Comparison of ENCODE assay signal across 16 cellular contexts in genomic region chr13:80039000-80039399, GRCh38.
DNase-seq lines count a peak whose midpoint lies in the region; ATAC-seq, FAIRE-seq and TF ChIP-seq lines count a peak whose summit lies in the region.
"Had no signal": no experiment of that assay in that cellular context is flagged by ENCODE, and none has a peak within 500 bp of the region (broad histone marks: within the 10 kb centered on the region; RNA-seq: fewer than 3 reads in every experiment).

No MANE protein-coding gene starts in this region.

- H3K9me3 Mint-ChIP-seq in CD4-positive, alpha-beta T cell: no peaks in the 10 kb centered on the region
- H3K9me3 Mint-ChIP-seq: activated CD4-positive, alpha-beta memory T cell treated with anti-CD3 and anti-CD28 coated beads for 36 hours; stimulated activated naive CD8-positive, alpha-beta T cell treated with anti-CD3 and anti-CD28 coated beads, Interleukin-15, amount 100 ng/mL, for 72 hours had no signal

- no peak overlapping the region for H3K27ac ChIP-seq in esophagus squamous epithelium
- no peak overlapping the region for H3K27ac ChIP-seq in CD4-positive, alpha-beta T cell (ENCODE audit: low read depth, low read length)
- H3K27ac ChIP-seq: gastrocnemius medialis, left ventricle myocardium inferior had no signal

- intact Hi-C loops in esophagus squamous epithelium (cut with DNase I): no loop called here
- intact Hi-C loops in CD4-positive, alpha-beta T cell (cut with DNase I, micrococcal nuclease): no loop called here

- POLR2A ChIA-PET in CD4-positive, alpha-beta T cell (lab: Charles Lee): no interaction called here

- H3K4me3 Mint-ChIP-seq in CD4-positive, alpha-beta T cell: no peak overlapping the region
- H3K4me3 Mint-ChIP-seq: activated CD4-positive, alpha-beta memory T cell treated with anti-CD3 and anti-CD28 coated beads for 36 hours; activated naive CD8-positive, alpha-beta T cell; stimulated activated naive CD8-positive, alpha-beta T cell treated with anti-CD3 and anti-CD28 coated beads, Interleukin-15, amount 100 ng/mL, for 72 hours had no signal

- H3K36me3 Mint-ChIP-seq in CD4-positive, alpha-beta T cell (ENCODE audit: low read depth): no peaks in the 10 kb centered on the region
- H3K36me3 Mint-ChIP-seq: activated CD4-positive, alpha-beta memory T cell treated with anti-CD3 and anti-CD28 coated beads for 36 hours; activated naive CD8-positive, alpha-beta T cell had no signal

- H3K4me1 Mint-ChIP-seq in CD4-positive, alpha-beta T cell (ENCODE audit: low read depth): no peaks in the 10 kb centered on the region
- H3K4me1 Mint-ChIP-seq: stimulated activated naive CD8-positive, alpha-beta T cell treated with anti-CD3 and anti-CD28 coated beads, Interleukin-15, amount 100 ng/mL, for 72 hours had no signal

- no peaks in the 10 kb centered on the region for H3K9me3 ChIP-seq in esophagus squamous epithelium
- H3K9me3 ChIP-seq in CD4-positive, alpha-beta T cell (ENCODE audit: control insufficient read depth, low read length): no peaks in the 10 kb centered on the region
- H3K9me3 ChIP-seq: gastrocnemius medialis, left ventricle myocardium inferior had no signal

- H3K36me3 ChIP-seq in esophagus squamous epithelium: no peaks in the 10 kb centered on the region
- H3K36me3 ChIP-seq: gastrocnemius medialis, left ventricle myocardium inferior had no signal

- WGBS in esophagus squamous epithelium, 2 donors: 50 to 80% methylated on average over 1 of the region's 1 CpG

- no peaks in the 10 kb centered on the region for H3K27me3 ChIP-seq in esophagus squamous epithelium
- no peaks in the 10 kb centered on the region for H3K27me3 ChIP-seq in CD4-positive, alpha-beta T cell (ENCODE audit: control insufficient read depth, insufficient read depth, low read length)
- H3K27me3 ChIP-seq: gastrocnemius medialis had no signal

- DNase-seq in globus pallidus (ENCODE audit: low spot score): peak; percentile 34
- DNase-seq in esophagus squamous epithelium (lab: John Stamatoyannopoulos, UW): no peak
- DNase-seq in NCI-H1048 (lab: John Stamatoyannopoulos, UW): no peak
- no peak for DNase-seq in CD4-positive, alpha-beta T cell
- DNase-seq in urothelium cell line (ENCODE audit: low spot score): no peak
- DNase-seq: activated CD4-positive, alpha-beta memory T cell treated with anti-CD3 and anti-CD28 coated beads for 36 hours; cortex of kidney; gastrocnemius medialis; left ventricle myocardium inferior; NCI-H774; stimulated activated CD4-positive, alpha-beta T cell treated with anti-CD3 and anti-CD28 coated beads, Interleukin-1b, Interleukin-23, amount 100 ng/mL, for 48 hours; stimulated activated naive CD8-positive, alpha-beta T cell treated with anti-CD3 and anti-CD28 coated beads, Interleukin-15, amount 100 ng/mL, for 72 hours had no signal

- TF ChIP-seq CTCF in esophagus squamous epithelium (IDR thresholded peaks at IDR 0.05): no peak
- TF ChIP-seq CTCF in CD4-positive, alpha-beta T cell (IDR thresholded peaks at IDR 0.05): no peak

- FAIRE-seq in urothelium cell line (lab: Jason Lieb, UNC): no peak

- H3K4me3 ChIP-seq in esophagus squamous epithelium: no peak overlapping the region
- H3K4me3 ChIP-seq: gastrocnemius medialis, left ventricle myocardium inferior had no signal

- no peak for TF ChIP-seq POLR2A in esophagus squamous epithelium (IDR thresholded peaks at IDR 0.05)

- CTCF ChIA-PET in CD4-positive, alpha-beta T cell (lab: Charles Lee): no interaction called here

- no peaks in the 10 kb centered on the region for H3K27me3 Mint-ChIP-seq in CD4-positive, alpha-beta T cell
- H3K27me3 Mint-ChIP-seq: activated CD4-positive, alpha-beta memory T cell treated with anti-CD3 and anti-CD28 coated beads for 36 hours; activated naive CD8-positive, alpha-beta T cell; stimulated activated naive CD8-positive, alpha-beta T cell treated with anti-CD3 and anti-CD28 coated beads, Interleukin-15, amount 100 ng/mL, for 72 hours had no signal

- H3K27ac Mint-ChIP-seq in CD4-positive, alpha-beta T cell: no peak overlapping the region
- H3K27ac Mint-ChIP-seq: activated CD4-positive, alpha-beta memory T cell treated with anti-CD3 and anti-CD28 coated beads for 36 hours; activated naive CD8-positive, alpha-beta T cell; stimulated activated naive CD8-positive, alpha-beta T cell treated with anti-CD3 and anti-CD28 coated beads, Interleukin-15, amount 100 ng/mL, for 72 hours had no signal

- ATAC-seq in GM18861 (IDR thresholded peaks at IDR 0.05; ENCODE audit: unreplicated experiment): peak; percentile 78
- ATAC-seq in GM21576 (IDR thresholded peaks at IDR 0.05; ENCODE audit: unreplicated experiment): peak; percentile 71
- peak; percentile 59 for ATAC-seq in HG03175 (IDR thresholded peaks at IDR 0.05; ENCODE audit: unreplicated experiment)
- no peak for ATAC-seq in CD4-positive, alpha-beta T cell (ENCODE audit: poor library complexity)
- ATAC-seq: gastrocnemius medialis; stimulated activated naive CD8-positive, alpha-beta T cell treated with anti-CD3 and anti-CD28 coated beads, Interleukin-15, amount 100 ng/mL, for 72 hours had no signal

- no peaks in the 10 kb centered on the region for H3K4me1 ChIP-seq in esophagus squamous epithelium
- H3K4me1 ChIP-seq: gastrocnemius medialis, left ventricle myocardium inferior had no signal
